22 cellular contexts compared by ENCODE assay signal in genomic region chr13:61770697-61771096, GRCh38.
"Had no signal": no experiment of that assay in that cellular context is flagged by ENCODE, and none has a peak within 500 bp of the region (broad histone marks: within the 10 kb centered on the region; RNA-seq: fewer than 3 reads in every experiment).

No MANE protein-coding gene starts in this region.

- H3K27me3 ChIP-seq: cardiac muscle cell, foreskin keratinocyte, upper lobe of left lung had no signal

- H3K36me3 ChIP-seq: cardiac muscle cell, upper lobe of left lung had no signal

- H3K9me3 Mint-ChIP-seq: activated naive CD4-positive, alpha-beta T cell treated with anti-CD3 and anti-CD28 coated beads, Interleukin-2, amount 10 ng/mL, durations not matched to agents 7 days and 5 days had no signal

- ATAC-seq: activated CD4-positive, CD25-positive, alpha-beta regulatory T cell treated with anti-CD3 and anti-CD28 coated beads, Interleukin-2, amount 50 U/mL, for 24 hours; activated CD8-positive, alpha-beta memory T cell treated with anti-CD3 and anti-CD28 coated beads, Interleukin-2, amount 10 ng/mL, durations not matched to agents 7 days and 5 days; activated CD8-positive, alpha-beta T cell treated with anti-CD3 and anti-CD28 coated beads for 36 hours; activated naive CD8-positive, alpha-beta T cell treated with anti-CD3 and anti-CD28 coated beads, Interleukin-2, amount 50 U/mL, for 24 hours; foreskin keratinocyte; left ventricle myocardium superior; naive thymus-derived CD8-positive, alpha-beta T cell; stimulated activated naive CD8-positive, alpha-beta T cell treated with anti-CD3 and anti-CD28 coated beads, Interleukin-15, Interleukin-2, amounts not matched to agents 100 U/mL and 50 U/mL, for 24 hours had no signal

- H3K27me3 Mint-ChIP-seq: activated CD4-positive, alpha-beta T cell treated with anti-CD3 and anti-CD28 coated beads, Interleukin-2, amount 10 ng/mL, durations not matched to agents 7 days and 5 days; activated CD8-positive, alpha-beta memory T cell treated with anti-CD3 and anti-CD28 coated beads, Interleukin-2, amount 10 ng/mL, durations not matched to agents 7 days and 5 days; activated CD8-positive, alpha-beta T cell treated with anti-CD3 and anti-CD28 coated beads for 36 hours; activated naive CD4-positive, alpha-beta T cell treated with anti-CD3 and anti-CD28 coated beads, Interleukin-2, amount 10 ng/mL, durations not matched to agents 7 days and 5 days; activated naive CD8-positive, alpha-beta T cell treated with anti-CD3 and anti-CD28 coated beads, Interleukin-2, amount 50 U/mL, for 24 hours; dendritic cell treated with granulocyte-macrophage colony-stimulating factor and Interleukin-4, amounts not matched to agents 40 ng/mL and 50 ng/mL, for 4 days; naive thymus-derived CD8-positive, alpha-beta T cell; progenitor cell of endocrine pancreas had no signal

- H3K4me1 ChIP-seq: foreskin keratinocyte, upper lobe of left lung had no signal

- H3K36me3 Mint-ChIP-seq: activated CD8-positive, alpha-beta memory T cell treated with anti-CD3 and anti-CD28 coated beads, Interleukin-2, amount 10 ng/mL, durations not matched to agents 7 days and 5 days; activated naive CD4-positive, alpha-beta T cell treated with anti-CD3 and anti-CD28 coated beads, Interleukin-2, amount 10 ng/mL, durations not matched to agents 7 days and 5 days; mesothelial cell of epicardium; naive thymus-derived CD8-positive, alpha-beta T cell had no signal

- H3K4me3 Mint-ChIP-seq: activated CD4-positive, alpha-beta T cell treated with anti-CD3 and anti-CD28 coated beads, Interleukin-2, amount 10 ng/mL, durations not matched to agents 7 days and 5 days; activated CD8-positive, alpha-beta memory T cell treated with anti-CD3 and anti-CD28 coated beads, Interleukin-2, amount 10 ng/mL, durations not matched to agents 7 days and 5 days; activated CD8-positive, alpha-beta T cell treated with anti-CD3 and anti-CD28 coated beads for 36 hours; activated naive CD4-positive, alpha-beta T cell treated with anti-CD3 and anti-CD28 coated beads, Interleukin-2, amount 10 ng/mL, durations not matched to agents 7 days and 5 days; activated naive CD8-positive, alpha-beta T cell treated with anti-CD3 and anti-CD28 coated beads, Interleukin-2, amount 50 U/mL, for 24 hours; dendritic cell treated with granulocyte-macrophage colony-stimulating factor and Interleukin-4, amounts not matched to agents 40 ng/mL and 50 ng/mL, for 4 days; mesothelial cell of epicardium; naive thymus-derived CD8-positive, alpha-beta T cell had no signal

- DNase-seq: activated CD4-positive, alpha-beta T cell treated with anti-CD3 and anti-CD28 coated beads, Interleukin-2, amount 10 ng/mL, durations not matched to agents 7 days and 5 days; activated CD8-positive, alpha-beta memory T cell treated with anti-CD3 and anti-CD28 coated beads, Interleukin-2, amount 10 ng/mL, durations not matched to agents 7 days and 5 days; activated CD8-positive, alpha-beta T cell treated with anti-CD3 and anti-CD28 coated beads for 36 hours; activated effector memory CD4-positive, alpha-beta T cell treated with anti-CD3 and anti-CD28 coated beads, Interleukin-2, amount 50 U/mL, for 16 hours; activated naive CD4-positive, alpha-beta T cell treated with anti-CD3 and anti-CD28 coated beads, Interleukin-2, amount 10 ng/mL, durations not matched to agents 7 days and 5 days; activated naive CD8-positive, alpha-beta T cell treated with anti-CD3 and anti-CD28 coated beads, Interleukin-2, amount 50 U/mL, for 24 hours; activated T-cell treated with anti-CD3 and anti-CD28 coated beads for 4 hours; effector CD4-positive, alpha-beta T cell; foreskin keratinocyte; left ventricle myocardium superior; mammary epithelial cell; naive thymus-derived CD8-positive, alpha-beta T cell; retina; stimulated activated CD4-positive, alpha-beta T cell treated with anti-CD3 and anti-CD28 coated beads, Interleukin-4, amount 100 ng/mL, for 4 hours; stimulated activated naive CD8-positive, alpha-beta T cell treated with anti-CD3 and anti-CD28 coated beads, Interleukin-15, Interleukin-2, amounts not matched to agents 100 U/mL and 50 U/mL, for 24 hours; T-helper 9 cell; upper lobe of left lung had no signal

- H3K4me3 ChIP-seq: cardiac muscle cell, upper lobe of left lung had no signal

- H3K4me1 Mint-ChIP-seq: activated CD4-positive, alpha-beta T cell treated with anti-CD3 and anti-CD28 coated beads, Interleukin-2, amount 10 ng/mL, durations not matched to agents 7 days and 5 days; activated CD8-positive, alpha-beta memory T cell treated with anti-CD3 and anti-CD28 coated beads, Interleukin-2, amount 10 ng/mL, durations not matched to agents 7 days and 5 days; activated naive CD4-positive, alpha-beta T cell treated with anti-CD3 and anti-CD28 coated beads, Interleukin-2, amount 10 ng/mL, durations not matched to agents 7 days and 5 days; activated naive CD8-positive, alpha-beta T cell treated with anti-CD3 and anti-CD28 coated beads, Interleukin-2, amount 50 U/mL, for 24 hours; mesothelial cell of epicardium; naive thymus-derived CD8-positive, alpha-beta T cell had no signal

- H3K27ac Mint-ChIP-seq: activated CD4-positive, alpha-beta T cell treated with anti-CD3 and anti-CD28 coated beads, Interleukin-2, amount 10 ng/mL, durations not matched to agents 7 days and 5 days; activated CD8-positive, alpha-beta memory T cell treated with anti-CD3 and anti-CD28 coated beads, Interleukin-2, amount 10 ng/mL, durations not matched to agents 7 days and 5 days; activated CD8-positive, alpha-beta T cell treated with anti-CD3 and anti-CD28 coated beads for 36 hours; activated naive CD4-positive, alpha-beta T cell treated with anti-CD3 and anti-CD28 coated beads, Interleukin-2, amount 10 ng/mL, durations not matched to agents 7 days and 5 days; activated naive CD8-positive, alpha-beta T cell treated with anti-CD3 and anti-CD28 coated beads, Interleukin-2, amount 50 U/mL, for 24 hours; dendritic cell treated with granulocyte-macrophage colony-stimulating factor and Interleukin-4, amounts not matched to agents 40 ng/mL and 50 ng/mL, for 4 days; mesothelial cell of epicardium; naive thymus-derived CD8-positive, alpha-beta T cell; progenitor cell of endocrine pancreas had no signal

- H3K27ac ChIP-seq: cardiac muscle cell, foreskin keratinocyte, upper lobe of left lung had no signal
